Comparison of ENCODE assay signal across 8 cellular contexts in genomic region chr17:30336369-30337171, GRCh38. TPM values are rescaled to one million over a fixed set of nuclear protein-coding genes. Genes with fewer than 3 reads are reported as not detected.
A peak's percentile ranks its signal among the peaks of the same experiment; 100 is the strongest.
DNase-seq lines count a peak whose midpoint lies in the region; ATAC-seq, FAIRE-seq and TF ChIP-seq lines count a peak whose summit lies in the region.

No MANE protein-coding gene starts in this region.

- DNase-seq in MM.1S = peak; percentile 71
- peak; percentile 57 for DNase-seq in SK-N-MC (ENCODE audit: low read depth, low spot score)
- peak; percentile 45 for DNase-seq in activated naive CD8-positive, alpha-beta T cell treated with anti-CD3 and anti-CD28 coated beads for 36 hours
- peak; percentile 41 for DNase-seq in keratinocyte (ENCODE audit: low read depth, low spot score)
- DNase-seq in stimulated activated effector memory CD8-positive, alpha-beta T cell treated with anti-CD3 and anti-CD28 coated beads, Interleukin-12 subunit alpha, Interleukin-12 subunit beta, amount 100 ng/mL, for 72 hours (ENCODE audit: low spot score in 2 of 2) = peak; percentile 53 to 80

- peaks cover 45% of the 10 kb centered on the region for H3K4me1 Mint-ChIP-seq in activated naive CD8-positive, alpha-beta T cell treated with anti-CD3 and anti-CD28 coated beads for 36 hours
- H3K4me1 Mint-ChIP-seq in stimulated activated effector memory CD8-positive, alpha-beta T cell treated with anti-CD3 and anti-CD28 coated beads, Interleukin-12 subunit alpha, Interleukin-12 subunit beta, amount 100 ng/mL, for 72 hours = peaks cover 42% of the 10 kb centered on the region

- H3K9me3 Mint-ChIP-seq in activated naive CD8-positive, alpha-beta T cell treated with anti-CD3 and anti-CD28 coated beads for 36 hours = peaks cover 4% of the 10 kb centered on the region
- H3K9me3 Mint-ChIP-seq in stimulated activated effector memory CD8-positive, alpha-beta T cell treated with anti-CD3 and anti-CD28 coated beads, Interleukin-12 subunit alpha, Interleukin-12 subunit beta, amount 100 ng/mL, for 72 hours = no peaks in the 10 kb centered on the region

- peaks cover 11% of the 10 kb centered on the region for H3F3A ChIP-seq in MM.1S (ENCODE audit: insufficient read depth, low read length)

- no peaks in the 10 kb centered on the region for H3K36me3 Mint-ChIP-seq in activated naive CD8-positive, alpha-beta T cell treated with anti-CD3 and anti-CD28 coated beads for 36 hours
- peaks cover 6% of the 10 kb centered on the region for H3K36me3 Mint-ChIP-seq in stimulated activated effector memory CD8-positive, alpha-beta T cell treated with anti-CD3 and anti-CD28 coated beads, Interleukin-12 subunit alpha, Interleukin-12 subunit beta, amount 100 ng/mL, for 72 hours

- H3K9me3 ChIP-seq in MM.1S (replicated peaks; ENCODE audit: insufficient read depth, low read length) (no peaks in the 10 kb centered on the region), SK-N-MC (ENCODE audit: low read depth, low read length) (no peaks in the 10 kb centered on the region), keratinocyte (ENCODE audit: control insufficient read depth, low read depth, low read length) (no peaks in the 10 kb centered on the region)

- H2AFZ ChIP-seq in MM.1S (ENCODE audit: low read length) (no peak overlapping the region), keratinocyte (ENCODE audit: control insufficient read depth, low read length) (no peak overlapping the region)

- H3K27ac ChIP-seq in MM.1S (ENCODE audit: low read length) = no peak overlapping the region
- no peak overlapping the region for H3K27ac ChIP-seq in SK-N-MC
- no peak overlapping the region for H3K27ac ChIP-seq in keratinocyte (ENCODE audit: control insufficient read depth, insufficient read depth, low read length)

- peak; percentile 39 for ATAC-seq in stimulated activated effector memory CD8-positive, alpha-beta T cell treated with anti-CD3 and anti-CD28 coated beads, Interleukin-12 subunit alpha, Interleukin-12 subunit beta, amount 100 ng/mL, for 72 hours
- ATAC-seq in HG03095 (IDR thresholded peaks at IDR 0.05; ENCODE audit: unreplicated experiment) = no peak
- no peak for ATAC-seq in GM19328 (IDR thresholded peaks at IDR 0.05; ENCODE audit: unreplicated experiment)

- TF ChIP-seq CTCF in MM.1S (IDR thresholded peaks at IDR 0.05; ENCODE audit: low read length) (peak; percentile 82), keratinocyte (optimal IDR thresholded peaks at IDR 0.05 in 1 of 3, IDR thresholded peaks at IDR 0.05 in 1 of 3, conservative IDR thresholded peaks at IDR 0.05 in 1 of 3; ENCODE audit: extremely low read depth in 1 of 3, insufficient read depth in 2 of 3, low read length in 3 of 3) (peak; percentile 51 to 75 (median 68))

- no peaks in the 10 kb centered on the region for H3K27me3 Mint-ChIP-seq in activated naive CD8-positive, alpha-beta T cell treated with anti-CD3 and anti-CD28 coated beads for 36 hours

- H3K9me2 ChIP-seq in MM.1S (replicated peaks; ENCODE audit: insufficient read depth, low read length) = no peaks in the 10 kb centered on the region

- H3K79me2 ChIP-seq in MM.1S (ENCODE audit: low read length) (no peaks in the 10 kb centered on the region), keratinocyte (ENCODE audit: control insufficient read depth, insufficient read depth, low read length) (no peaks in the 10 kb centered on the region)

- H3K4me1 ChIP-seq in MM.1S (ENCODE audit: low read length) (peaks cover 17% of the 10 kb centered on the region), keratinocyte (ENCODE audit: control insufficient read depth, extremely low read depth, insufficient read depth, low read length) (peaks cover 37% of the 10 kb centered on the region)

- H3K4me3 ChIP-seq in MM.1S (ENCODE audit: low read length) (no peak overlapping the region), SK-N-MC (no peak overlapping the region), keratinocyte (ENCODE audit: control insufficient read depth in 2 of 3, extremely low read depth in 1 of 3, insufficient read depth in 2 of 3, low read depth in 1 of 3, low read length in 3 of 3) (no peak overlapping the region)

- no peak overlapping the region for H3K4me3 Mint-ChIP-seq in activated naive CD8-positive, alpha-beta T cell treated with anti-CD3 and anti-CD28 coated beads for 36 hours
- no peak overlapping the region for H3K4me3 Mint-ChIP-seq in stimulated activated effector memory CD8-positive, alpha-beta T cell treated with anti-CD3 and anti-CD28 coated beads, Interleukin-12 subunit alpha, Interleukin-12 subunit beta, amount 100 ng/mL, for 72 hours

- H3K27me3 ChIP-seq in MM.1S (replicated peaks; ENCODE audit: insufficient read depth, low read length) = no peaks in the 10 kb centered on the region
- H3K27me3 ChIP-seq in keratinocyte (ENCODE audit: control insufficient read depth, extremely low read depth, insufficient read depth, low read length) = no peaks in the 10 kb centered on the region

- H3K27ac Mint-ChIP-seq in activated naive CD8-positive, alpha-beta T cell treated with anti-CD3 and anti-CD28 coated beads for 36 hours = no peak overlapping the region
- no peak overlapping the region for H3K27ac Mint-ChIP-seq in stimulated activated effector memory CD8-positive, alpha-beta T cell treated with anti-CD3 and anti-CD28 coated beads, Interleukin-12 subunit alpha, Interleukin-12 subunit beta, amount 100 ng/mL, for 72 hours

- dilution Hi-C loops in keratinocyte (cut with MboI; ENCODE audit: extremely low pct_ligation_motif_present, low sequenced_read_pairs) = no loop called here

- no peaks in the 10 kb centered on the region for H3K9me1 ChIP-seq in keratinocyte (ENCODE audit: control insufficient read depth, extremely low read depth, insufficient read depth, low read length)

- H4K20me1 ChIP-seq in MM.1S (ENCODE audit: insufficient read depth, low read length) (no peaks in the 10 kb centered on the region), keratinocyte (ENCODE audit: control insufficient read depth, extremely low read depth, insufficient read depth, low read length) (no peaks in the 10 kb centered on the region)

- H3K9ac ChIP-seq in MM.1S (ENCODE audit: low read length) (no peak overlapping the region), SK-N-MC (ENCODE audit: insufficient read length) (no peak overlapping the region), keratinocyte (ENCODE audit: control insufficient read depth, extremely low read depth, insufficient read depth, low read length) (no peak overlapping the region)

- H3K36me3 ChIP-seq in MM.1S (replicated peaks; ENCODE audit: insufficient read depth, low read length) (no peaks in the 10 kb centered on the region), SK-N-MC (ENCODE audit: insufficient read depth, low read length) (no peaks in the 10 kb centered on the region), keratinocyte (ENCODE audit: control insufficient read depth in 2 of 2, extremely low read depth in 1 of 2, insufficient read depth in 2 of 2, low read length in 2 of 2) (no peaks in the 10 kb centered on the region)

- FAIRE-seq in G401.6 (lab: Jason Lieb, UNC) = peak; percentile 55
- FAIRE-seq in keratinocyte (lab: Jason Lieb, UNC) = peak; percentile 46

- H3K4me2 ChIP-seq in MM.1S (ENCODE audit: low read depth, low read length) (no peak overlapping the region), keratinocyte (ENCODE audit: control insufficient read depth, extremely low read depth, insufficient read depth, low read depth, low read length) (no peak overlapping the region)

RNA-seq across cellular contexts. Expression of gene TMIGD1, which starts 2.7 kb away (rescaled TPM):
- total RNA-seq in activated naive CD8-positive, alpha-beta T cell treated with anti-CD3 and anti-CD28 coated beads for 36 hours = not detected
- not detected in 3 replicates for polyA plus RNA-seq in keratinocyte
- polyA plus RNA-seq in keratinocyte (2011; ENCODE audit: low read depth) = not detected
- polyA plus RNA-seq in keratinocyte (2011; cell fraction: cytosol; rRNA removed) = not detected in 2 replicates
- polyA plus RNA-seq in keratinocyte (2011; cell fraction: nucleus; rRNA removed) = not detected in 2 replicates
- polyA plus RNA-seq in keratinocyte (2012; ENCODE audit: low replicate concordance) = not detected in 2 replicates
- polyA minus RNA-seq in keratinocyte = not detected in 3 replicates
- polyA minus RNA-seq in keratinocyte (2011; cell fraction: cytosol; rRNA and poly(A)+ RNA removed) = not detected
- not detected in 2 replicates for polyA minus RNA-seq in keratinocyte (2011; cell fraction: nucleus; rRNA and poly(A)+ RNA removed)

RNA-seq across cellular contexts. Expression of gene CPD, which starts 42.2 kb away (rescaled TPM):
- total RNA-seq in activated naive CD8-positive, alpha-beta T cell treated with anti-CD3 and anti-CD28 coated beads for 36 hours = 10 to 100 TPM; 23.7 to 26.2 TPM
- 24.0 to 30.5 TPM (median 29.3 TPM) in 3 replicates for polyA plus RNA-seq in keratinocyte
- 15.1 TPM for polyA plus RNA-seq in keratinocyte (2011; ENCODE audit: low read depth)
- 7.9 and 13.4 TPM in 2 replicates for polyA plus RNA-seq in keratinocyte (2011; cell fraction: cytosol; rRNA removed)
- polyA plus RNA-seq in keratinocyte (2011; cell fraction: nucleus; rRNA removed) = 29.4 and 38.1 TPM in 2 replicates
- 13.4 and 25.3 TPM in 2 replicates for polyA plus RNA-seq in keratinocyte (2012; ENCODE audit: low replicate concordance)
- 35.1 to 116 TPM (median 83.6 TPM) in 3 replicates for polyA minus RNA-seq in keratinocyte
- 32.0 TPM for polyA minus RNA-seq in keratinocyte (2011; cell fraction: cytosol; rRNA and poly(A)+ RNA removed)
- 87.4 and 186 TPM in 2 replicates for polyA minus RNA-seq in keratinocyte (2011; cell fraction: nucleus; rRNA and poly(A)+ RNA removed)

RNA-seq across cellular contexts. Expression of gene BLMH, which starts 44.8 kb away (rescaled TPM):
- total RNA-seq in activated naive CD8-positive, alpha-beta T cell treated with anti-CD3 and anti-CD28 coated beads for 36 hours = 10 to 100 TPM; 85.1 to 86.8 TPM
- 1.7 to 4.2 TPM (median 3.5 TPM) in 3 replicates for polyA plus RNA-seq in keratinocyte
- 81.8 TPM for polyA plus RNA-seq in keratinocyte (2011; ENCODE audit: low read depth)
- polyA plus RNA-seq in keratinocyte (2011; cell fraction: cytosol; rRNA removed) = 3.2 and 3.4 TPM in 2 replicates
- 2.8 TPM in 2 replicates for polyA plus RNA-seq in keratinocyte (2011; cell fraction: nucleus; rRNA removed)
- 3.9 and 30.2 TPM in 2 replicates for polyA plus RNA-seq in keratinocyte (2012; ENCODE audit: low replicate concordance)
- polyA minus RNA-seq in keratinocyte = 2.0 to 4.4 TPM in 2 of 3 replicates, not detected in the other
- polyA minus RNA-seq in keratinocyte (2011; cell fraction: cytosol; rRNA and poly(A)+ RNA removed) = 4.0 TPM
- 0.74 and 1.7 TPM in 2 replicates for polyA minus RNA-seq in keratinocyte (2011; cell fraction: nucleus; rRNA and poly(A)+ RNA removed)
